Comparison of ENCODE assay signal across 1 cellular context in the genomic region with DNA sequence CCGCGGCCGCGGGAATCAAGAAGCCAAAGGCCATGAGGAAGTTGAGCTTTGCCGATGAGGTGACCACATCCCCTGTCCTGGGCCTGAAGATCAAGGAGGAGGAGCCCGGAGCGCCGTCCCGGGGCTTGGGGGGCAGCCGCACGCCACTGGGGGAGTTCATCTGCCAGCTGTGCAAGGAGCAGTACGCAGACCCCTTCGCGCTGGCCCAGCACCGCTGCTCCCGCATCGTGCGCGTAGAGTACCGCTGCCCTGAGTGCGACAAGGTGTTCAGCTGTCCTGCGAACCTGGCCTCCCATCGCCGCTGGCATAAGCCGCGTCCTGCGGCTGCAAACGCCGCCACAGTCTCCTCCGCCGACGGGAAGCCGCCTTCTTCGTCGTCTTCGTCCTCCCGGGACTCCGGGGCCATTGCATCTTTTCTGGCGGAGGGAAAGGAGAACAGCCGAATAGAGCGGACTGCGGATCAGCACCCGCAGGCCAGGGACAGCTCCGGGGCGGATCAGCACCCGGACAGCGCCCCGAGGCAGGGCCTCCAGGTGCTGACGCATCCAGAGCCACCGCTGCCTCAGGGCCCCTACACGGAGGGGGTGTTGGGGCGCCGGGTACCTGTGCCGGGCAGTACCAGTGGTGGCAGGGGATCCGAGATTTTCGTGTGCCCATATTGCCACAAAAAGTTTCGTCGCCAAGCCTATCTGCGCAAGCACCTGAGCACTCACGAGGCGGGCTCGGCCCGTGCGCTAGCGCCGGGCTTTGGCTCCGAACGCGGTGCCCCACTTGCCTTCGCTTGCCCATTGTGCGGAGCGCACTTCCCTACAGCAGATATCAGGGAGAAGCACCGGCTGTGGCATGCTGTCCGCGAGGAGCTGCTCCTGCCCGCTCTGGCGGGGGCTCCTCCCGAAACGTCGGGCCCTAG.
TF ChIP-seq lines count a peak whose summit lies in the region.

No MANE protein-coding gene starts in this region.

TF ChIP-seq in K562, 482 proteins besides CTCF, POLR2A, EP300 and RAD21 (continued from another document and continues in another):
- TF ChIP-seq, protein P1, sequence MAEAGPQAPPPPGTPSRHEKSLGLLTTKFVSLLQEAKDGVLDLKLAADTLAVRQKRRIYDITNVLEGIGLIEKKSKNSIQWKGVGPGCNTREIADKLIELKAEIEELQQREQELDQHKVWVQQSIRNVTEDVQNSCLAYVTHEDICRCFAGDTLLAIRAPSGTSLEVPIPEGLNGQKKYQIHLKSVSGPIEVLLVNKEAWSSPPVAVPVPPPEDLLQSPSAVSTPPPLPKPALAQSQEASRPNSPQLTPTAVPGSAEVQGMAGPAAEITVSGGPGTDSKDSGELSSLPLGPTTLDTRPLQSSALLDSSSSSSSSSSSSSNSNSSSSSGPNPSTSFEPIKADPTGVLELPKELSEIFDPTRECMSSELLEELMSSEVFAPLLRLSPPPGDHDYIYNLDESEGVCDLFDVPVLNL (CRISPR knock-in tag; IDR thresholded peaks at IDR 0.05; ENCODE audit: low read depth), result peak; percentile 96
- TF ChIP-seq EGR1 (conservative IDR thresholded peaks at IDR 0.05) (no peak), SRSF1 (IDR thresholded peaks at IDR 0.05; ENCODE audit: low read depth, low read length) (no peak), ZNF583 (CRISPR knock-in tag; IDR thresholded peaks at IDR 0.05) (0 out of 2 replicates have a peak, but pooled peaks have one; percentile 71), SREBF1 (IDR thresholded peaks at IDR 0.05; ENCODE audit: borderline replicate concordance, low read depth, low read length) (peak; percentile 86; the same call in 1 of the 2 replicates), ETV5 (CRISPR knock-in tag; IDR thresholded peaks at IDR 0.05; ENCODE audit: low read depth) (peak; percentile 96), SRSF7 (optimal IDR thresholded peaks at IDR 0.05; ENCODE audit: low read depth, low read length) (no peak), MYBL2 (IDR thresholded peaks at IDR 0.05; ENCODE audit: low read depth) (no peak), MYBL2 (CRISPR knock-in tag; IDR thresholded peaks at IDR 0.05; ENCODE audit: borderline replicate concordance) (peak; percentile 79; the same call in 1 of the 2 replicates), ZNF217 (CRISPR knock-in tag; IDR thresholded peaks at IDR 0.05) (peak; percentile 98), STAT5A (IDR thresholded peaks at IDR 0.05; ENCODE audit: borderline replicate concordance, low read length) (no peak), HDAC6 (IDR thresholded peaks at IDR 0.05; ENCODE audit: low read depth, low read length) (no peak), KDM5B (IDR thresholded peaks at IDR 0.05; ENCODE audit: insufficient replicate concordance, low read depth, low read length) (no peak), NCOA1 (IDR thresholded peaks at IDR 0.05; ENCODE audit: low read depth) (peak; percentile 100), NR2F6 (CRISPR knock-in tag; IDR thresholded peaks at IDR 0.05) (no peak), TCF7L2 (IDR thresholded peaks at IDR 0.05; ENCODE audit: low read depth, low read length) (no peak), NFRKB (IDR thresholded peaks at IDR 0.05; ENCODE audit: low read depth) (no peak), BDP1 (IDR thresholded peaks at IDR 0.05; ENCODE audit: insufficient read depth, insufficient read length) (no peak), ZNF444 (CRISPR knock-in tag; IDR thresholded peaks at IDR 0.05) (no peak), LEF1 (IDR thresholded peaks at IDR 0.05) (no peak), CBX8 (IDR thresholded peaks at IDR 0.05; ENCODE audit: borderline replicate concordance, extremely low read depth, low read depth, low read length, poor library complexity, severe bottlenecking) (no peak), ZNF274 (IDR thresholded peaks at IDR 0.05; ENCODE audit: borderline replicate concordance, low read depth, low read length) (no peak), MEF2A (IDR thresholded peaks at IDR 0.05; ENCODE audit: control insufficient read depth, low read depth, low read length) (no peak), MCM5 (IDR thresholded peaks at IDR 0.05; ENCODE audit: low read depth) (no peak), ELF4 (CRISPR knock-in tag; IDR thresholded peaks at IDR 0.05) (no peak), SIX5 (IDR thresholded peaks at IDR 0.05; ENCODE audit: borderline replicate concordance in 1 of 2, insufficient read depth in 1 of 2, low read depth in 1 of 2, low read length in 2 of 2) (no peak), ZNF561 (CRISPR knock-in tag; conservative IDR thresholded peaks at IDR 0.05) (no peak), RNF2 (IDR thresholded peaks at IDR 0.05) (no peak), PURB (CRISPR knock-in tag; IDR thresholded peaks at IDR 0.05; ENCODE audit: low read depth) (no peak; the same call in 1 of the 2 replicates)
- TF ChIP-seq, protein P2, sequence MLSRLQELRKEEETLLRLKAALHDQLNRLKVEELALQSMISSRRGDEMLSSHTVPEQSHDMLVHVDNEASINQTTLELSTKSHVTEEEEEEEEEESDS (CRISPR knock-in tag; IDR thresholded peaks at IDR 0.05), result no peak
- TF ChIP-seq, protein P3, sequence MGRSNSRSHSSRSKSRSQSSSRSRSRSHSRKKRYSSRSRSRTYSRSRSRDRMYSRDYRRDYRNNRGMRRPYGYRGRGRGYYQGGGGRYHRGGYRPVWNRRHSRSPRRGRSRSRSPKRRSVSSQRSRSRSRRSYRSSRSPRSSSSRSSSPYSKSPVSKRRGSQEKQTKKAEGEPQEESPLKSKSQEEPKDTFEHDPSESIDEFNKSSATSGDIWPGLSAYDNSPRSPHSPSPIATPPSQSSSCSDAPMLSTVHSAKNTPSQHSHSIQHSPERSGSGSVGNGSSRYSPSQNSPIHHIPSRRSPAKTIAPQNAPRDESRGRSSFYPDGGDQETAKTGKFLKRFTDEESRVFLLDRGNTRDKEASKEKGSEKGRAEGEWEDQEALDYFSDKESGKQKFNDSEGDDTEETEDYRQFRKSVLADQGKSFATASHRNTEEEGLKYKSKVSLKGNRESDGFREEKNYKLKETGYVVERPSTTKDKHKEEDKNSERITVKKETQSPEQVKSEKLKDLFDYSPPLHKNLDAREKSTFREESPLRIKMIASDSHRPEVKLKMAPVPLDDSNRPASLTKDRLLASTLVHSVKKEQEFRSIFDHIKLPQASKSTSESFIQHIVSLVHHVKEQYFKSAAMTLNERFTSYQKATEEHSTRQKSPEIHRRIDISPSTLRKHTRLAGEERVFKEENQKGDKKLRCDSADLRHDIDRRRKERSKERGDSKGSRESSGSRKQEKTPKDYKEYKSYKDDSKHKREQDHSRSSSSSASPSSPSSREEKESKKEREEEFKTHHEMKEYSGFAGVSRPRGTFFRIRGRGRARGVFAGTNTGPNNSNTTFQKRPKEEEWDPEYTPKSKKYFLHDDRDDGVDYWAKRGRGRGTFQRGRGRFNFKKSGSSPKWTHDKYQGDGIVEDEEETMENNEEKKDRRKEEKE (IDR thresholded peaks at IDR 0.05; ENCODE audit: borderline replicate concordance in 1 of 2, control insufficient read depth in 1 of 2, low read depth in 2 of 2, low read length in 1 of 2), result no peak
- TF ChIP-seq, protein P4, sequence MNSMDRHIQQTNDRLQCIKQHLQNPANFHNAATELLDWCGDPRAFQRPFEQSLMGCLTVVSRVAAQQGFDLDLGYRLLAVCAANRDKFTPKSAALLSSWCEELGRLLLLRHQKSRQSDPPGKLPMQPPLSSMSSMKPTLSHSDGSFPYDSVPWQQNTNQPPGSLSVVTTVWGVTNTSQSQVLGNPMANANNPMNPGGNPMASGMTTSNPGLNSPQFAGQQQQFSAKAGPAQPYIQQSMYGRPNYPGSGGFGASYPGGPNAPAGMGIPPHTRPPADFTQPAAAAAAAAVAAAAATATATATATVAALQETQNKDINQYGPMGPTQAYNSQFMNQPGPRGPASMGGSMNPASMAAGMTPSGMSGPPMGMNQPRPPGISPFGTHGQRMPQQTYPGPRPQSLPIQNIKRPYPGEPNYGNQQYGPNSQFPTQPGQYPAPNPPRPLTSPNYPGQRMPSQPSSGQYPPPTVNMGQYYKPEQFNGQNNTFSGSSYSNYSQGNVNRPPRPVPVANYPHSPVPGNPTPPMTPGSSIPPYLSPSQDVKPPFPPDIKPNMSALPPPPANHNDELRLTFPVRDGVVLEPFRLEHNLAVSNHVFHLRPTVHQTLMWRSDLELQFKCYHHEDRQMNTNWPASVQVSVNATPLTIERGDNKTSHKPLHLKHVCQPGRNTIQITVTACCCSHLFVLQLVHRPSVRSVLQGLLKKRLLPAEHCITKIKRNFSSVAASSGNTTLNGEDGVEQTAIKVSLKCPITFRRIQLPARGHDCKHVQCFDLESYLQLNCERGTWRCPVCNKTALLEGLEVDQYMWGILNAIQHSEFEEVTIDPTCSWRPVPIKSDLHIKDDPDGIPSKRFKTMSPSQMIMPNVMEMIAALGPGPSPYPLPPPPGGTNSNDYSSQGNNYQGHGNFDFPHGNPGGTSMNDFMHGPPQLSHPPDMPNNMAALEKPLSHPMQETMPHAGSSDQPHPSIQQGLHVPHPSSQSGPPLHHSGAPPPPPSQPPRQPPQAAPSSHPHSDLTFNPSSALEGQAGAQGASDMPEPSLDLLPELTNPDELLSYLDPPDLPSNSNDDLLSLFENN (IDR thresholded peaks at IDR 0.05; ENCODE audit: low read depth in 2 of 2, low read length in 2 of 2), result no peak
- TF ChIP-seq, protein P5, sequence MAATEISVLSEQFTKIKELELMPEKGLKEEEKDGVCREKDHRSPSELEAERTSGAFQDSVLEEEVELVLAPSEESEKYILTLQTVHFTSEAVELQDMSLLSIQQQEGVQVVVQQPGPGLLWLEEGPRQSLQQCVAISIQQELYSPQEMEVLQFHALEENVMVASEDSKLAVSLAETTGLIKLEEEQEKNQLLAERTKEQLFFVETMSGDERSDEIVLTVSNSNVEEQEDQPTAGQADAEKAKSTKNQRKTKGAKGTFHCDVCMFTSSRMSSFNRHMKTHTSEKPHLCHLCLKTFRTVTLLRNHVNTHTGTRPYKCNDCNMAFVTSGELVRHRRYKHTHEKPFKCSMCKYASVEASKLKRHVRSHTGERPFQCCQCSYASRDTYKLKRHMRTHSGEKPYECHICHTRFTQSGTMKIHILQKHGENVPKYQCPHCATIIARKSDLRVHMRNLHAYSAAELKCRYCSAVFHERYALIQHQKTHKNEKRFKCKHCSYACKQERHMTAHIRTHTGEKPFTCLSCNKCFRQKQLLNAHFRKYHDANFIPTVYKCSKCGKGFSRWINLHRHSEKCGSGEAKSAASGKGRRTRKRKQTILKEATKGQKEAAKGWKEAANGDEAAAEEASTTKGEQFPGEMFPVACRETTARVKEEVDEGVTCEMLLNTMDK (IDR thresholded peaks at IDR 0.05; ENCODE audit: borderline replicate concordance, insufficient read depth, low read depth, low read length, poor library complexity, severe bottlenecking), result no peak
- TF ChIP-seq, protein P6, sequence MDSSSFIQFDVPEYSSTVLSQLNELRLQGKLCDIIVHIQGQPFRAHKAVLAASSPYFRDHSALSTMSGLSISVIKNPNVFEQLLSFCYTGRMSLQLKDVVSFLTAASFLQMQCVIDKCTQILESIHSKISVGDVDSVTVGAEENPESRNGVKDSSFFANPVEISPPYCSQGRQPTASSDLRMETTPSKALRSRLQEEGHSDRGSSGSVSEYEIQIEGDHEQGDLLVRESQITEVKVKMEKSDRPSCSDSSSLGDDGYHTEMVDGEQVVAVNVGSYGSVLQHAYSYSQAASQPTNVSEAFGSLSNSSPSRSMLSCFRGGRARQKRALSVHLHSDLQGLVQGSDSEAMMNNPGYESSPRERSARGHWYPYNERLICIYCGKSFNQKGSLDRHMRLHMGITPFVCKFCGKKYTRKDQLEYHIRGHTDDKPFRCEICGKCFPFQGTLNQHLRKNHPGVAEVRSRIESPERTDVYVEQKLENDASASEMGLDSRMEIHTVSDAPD (CRISPR knock-in tag; IDR thresholded peaks at IDR 0.05), result no peak
- TF ChIP-seq, protein P7, sequence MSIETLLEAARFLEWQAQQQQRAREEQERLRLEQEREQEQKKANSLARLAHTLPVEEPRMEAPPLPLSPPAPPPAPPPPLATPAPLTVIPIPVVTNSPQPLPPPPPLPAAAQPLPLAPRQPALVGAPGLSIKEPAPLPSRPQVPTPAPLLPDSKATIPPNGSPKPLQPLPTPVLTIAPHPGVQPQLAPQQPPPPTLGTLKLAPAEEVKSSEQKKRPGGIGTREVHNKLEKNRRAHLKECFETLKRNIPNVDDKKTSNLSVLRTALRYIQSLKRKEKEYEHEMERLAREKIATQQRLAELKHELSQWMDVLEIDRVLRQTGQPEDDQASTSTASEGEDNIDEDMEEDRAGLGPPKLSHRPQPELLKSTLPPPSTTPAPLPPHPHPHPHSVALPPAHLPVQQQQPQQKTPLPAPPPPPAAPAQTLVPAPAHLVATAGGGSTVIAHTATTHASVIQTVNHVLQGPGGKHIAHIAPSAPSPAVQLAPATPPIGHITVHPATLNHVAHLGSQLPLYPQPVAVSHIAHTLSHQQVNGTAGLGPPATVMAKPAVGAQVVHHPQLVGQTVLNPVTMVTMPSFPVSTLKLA (conservative IDR thresholded peaks at IDR 0.05), result peak in 1 of 2 experiments; percentile 83; a peak in 3 of 4 replicates
- TF ChIP-seq, protein P8, sequence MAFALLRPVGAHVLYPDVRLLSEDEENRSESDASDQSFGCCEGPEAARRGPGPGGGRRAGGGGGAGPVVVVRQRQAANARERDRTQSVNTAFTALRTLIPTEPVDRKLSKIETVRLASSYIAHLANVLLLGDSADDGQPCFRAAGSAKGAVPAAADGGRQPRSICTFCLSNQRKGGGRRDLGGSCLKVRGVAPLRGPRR (CRISPR knock-in tag; IDR thresholded peaks at IDR 0.05), result no peak
- TF ChIP-seq, protein P9, sequence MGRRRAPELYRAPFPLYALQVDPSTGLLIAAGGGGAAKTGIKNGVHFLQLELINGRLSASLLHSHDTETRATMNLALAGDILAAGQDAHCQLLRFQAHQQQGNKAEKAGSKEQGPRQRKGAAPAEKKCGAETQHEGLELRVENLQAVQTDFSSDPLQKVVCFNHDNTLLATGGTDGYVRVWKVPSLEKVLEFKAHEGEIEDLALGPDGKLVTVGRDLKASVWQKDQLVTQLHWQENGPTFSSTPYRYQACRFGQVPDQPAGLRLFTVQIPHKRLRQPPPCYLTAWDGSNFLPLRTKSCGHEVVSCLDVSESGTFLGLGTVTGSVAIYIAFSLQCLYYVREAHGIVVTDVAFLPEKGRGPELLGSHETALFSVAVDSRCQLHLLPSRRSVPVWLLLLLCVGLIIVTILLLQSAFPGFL (CRISPR knock-in tag; IDR thresholded peaks at IDR 0.05), result peak; percentile 91; the same call in 1 of the 2 replicates
- TF ChIP-seq, protein P10, sequence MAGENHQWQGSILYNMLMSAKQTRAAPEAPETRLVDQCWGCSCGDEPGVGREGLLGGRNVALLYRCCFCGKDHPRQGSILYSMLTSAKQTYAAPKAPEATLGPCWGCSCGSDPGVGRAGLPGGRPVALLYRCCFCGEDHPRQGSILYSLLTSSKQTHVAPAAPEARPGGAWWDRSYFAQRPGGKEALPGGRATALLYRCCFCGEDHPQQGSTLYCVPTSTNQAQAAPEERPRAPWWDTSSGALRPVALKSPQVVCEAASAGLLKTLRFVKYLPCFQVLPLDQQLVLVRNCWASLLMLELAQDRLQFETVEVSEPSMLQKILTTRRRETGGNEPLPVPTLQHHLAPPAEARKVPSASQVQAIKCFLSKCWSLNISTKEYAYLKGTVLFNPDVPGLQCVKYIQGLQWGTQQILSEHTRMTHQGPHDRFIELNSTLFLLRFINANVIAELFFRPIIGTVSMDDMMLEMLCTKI (IDR thresholded peaks at IDR 0.05; ENCODE audit: partially characterized antibody), result no peak
- TF ChIP-seq, protein P11, sequence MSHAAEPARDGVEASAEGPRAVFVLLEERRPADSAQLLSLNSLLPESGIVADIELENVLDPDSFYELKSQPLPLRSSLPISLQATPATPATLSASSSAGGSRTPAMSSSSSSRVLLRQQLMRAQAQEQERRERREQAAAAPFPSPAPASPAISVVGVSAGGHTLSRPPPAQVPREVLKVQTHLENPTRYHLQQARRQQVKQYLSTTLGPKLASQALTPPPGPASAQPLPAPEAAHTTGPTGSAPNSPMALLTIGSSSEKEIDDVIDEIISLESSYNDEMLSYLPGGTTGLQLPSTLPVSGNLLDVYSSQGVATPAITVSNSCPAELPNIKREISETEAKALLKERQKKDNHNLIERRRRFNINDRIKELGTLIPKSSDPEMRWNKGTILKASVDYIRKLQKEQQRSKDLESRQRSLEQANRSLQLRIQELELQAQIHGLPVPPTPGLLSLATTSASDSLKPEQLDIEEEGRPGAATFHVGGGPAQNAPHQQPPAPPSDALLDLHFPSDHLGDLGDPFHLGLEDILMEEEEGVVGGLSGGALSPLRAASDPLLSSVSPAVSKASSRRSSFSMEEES (CRISPR knock-in tag; IDR thresholded peaks at IDR 0.05), result no peak
